Comparison of ENCODE assay signal across 10 cellular contexts in genomic region chr15:64773606-64774555, GRCh38. TPM values are rescaled to one million over a fixed set of nuclear protein-coding genes. Genes with fewer than 3 reads are reported as not detected.
DNase-seq lines count a peak whose midpoint lies in the region; ATAC-seq and TF ChIP-seq lines count a peak whose summit lies in the region.
"Had no signal": no experiment of that assay in that cellular context is flagged by ENCODE, and none has a peak within 500 bp of the region (broad histone marks: within the 10 kb centered on the region; RNA-seq: fewer than 3 reads in every experiment).

No MANE protein-coding gene starts in this region.

- no peaks in the 10 kb centered on the region for H3K79me2 ChIP-seq in PC-9 (ENCODE audit: low read depth)

- H3K4me1 ChIP-seq in lower lobe of right lung, result no peaks in the 10 kb centered on the region
- H3K4me1 ChIP-seq in thoracic aorta (ENCODE audit: control insufficient read depth in 1 of 2, low read depth in 2 of 2), result peaks cover 0 to 9% of the 10 kb centered on the region in 2 donors
- no peaks in the 10 kb centered on the region for H3K4me1 ChIP-seq in PC-9 (replicated peaks; ENCODE audit: insufficient read depth)

- intact Hi-C loops in lower lobe of right lung (cut with DNase I), result no loop called here
- intact Hi-C loops in PC-9 (cut with micrococcal nuclease; ENCODE audit: unreplicated experiment), result no loop called here

- H3K4me1 Mint-ChIP-seq in T-helper 2 cell treated with Interferon-gamma antibody and Interleukin-4, amounts not matched to agents 5 μg/mL and 100 μg/mL, for 36 hours (ENCODE audit: low read depth), result no peaks in the 10 kb centered on the region
- H3K4me1 Mint-ChIP-seq in chondrocyte (ENCODE audit: low read depth), result peaks cover 6% of the 10 kb centered on the region

- peaks cover 64% of the 10 kb centered on the region for H3K27me3 Mint-ChIP-seq in T-helper 2 cell treated with Interferon-gamma antibody and Interleukin-4, amounts not matched to agents 5 μg/mL and 100 μg/mL, for 36 hours (ENCODE audit: low read depth)
- no peaks in the 10 kb centered on the region for H3K27me3 Mint-ChIP-seq in chondrocyte (ENCODE audit: low read depth)

- H3K4me2 ChIP-seq in PC-9, result no peak overlapping the region

- H3F3A ChIP-seq in PC-9 (ENCODE audit: insufficient read depth, low read depth), result no peaks in the 10 kb centered on the region

- H3K27ac ChIP-seq in lower lobe of right lung (peak overlapping the region; percentile 36), thoracic aorta (no peak overlapping the region), PC-9 (no peak overlapping the region)

- no peak overlapping the region for H3K27ac Mint-ChIP-seq in T-helper 2 cell treated with Interferon-gamma antibody and Interleukin-4, amounts not matched to agents 5 μg/mL and 100 μg/mL, for 36 hours
- no peak overlapping the region for H3K27ac Mint-ChIP-seq in chondrocyte (ENCODE audit: unreplicated experiment)

- H3K27me3 ChIP-seq in lower lobe of right lung (ENCODE audit: low read depth) (peaks cover 14% of the 10 kb centered on the region), thoracic aorta (replicated peaks; ENCODE audit: insufficient read depth) (no peaks in the 10 kb centered on the region), PC-9 (ENCODE audit: insufficient read depth, low read depth) (peaks cover 5% of the 10 kb centered on the region; the same call in 1 of the 2 replicates)

- H3K36me3 ChIP-seq in lower lobe of right lung (no peaks in the 10 kb centered on the region), thoracic aorta (no peaks in the 10 kb centered on the region), PC-9 (ENCODE audit: low read depth) (no peaks in the 10 kb centered on the region)

- CTCF ChIA-PET in PC-9 (lab: Charles Lee), result no interaction called here

- BruUV-seq in PC-9 (replicated peaks; lab: Mats Ljungman, UMichigan), result no TSS peak

- no peak overlapping the region for H2AFZ ChIP-seq in PC-9

- POLR2A ChIA-PET in PC-9 (lab: Charles Lee; ENCODE audit: unreplicated experiment), result interaction anchor here (0.6 kb wide), 1 partner anchor 41 kb away, joined by 4 read pairs; no protein-coding TSS in a partner anchor

- TF ChIP-seq CTCF in chondrocyte (IDR thresholded peaks at IDR 0.05) (no peak), lower lobe of right lung (IDR thresholded peaks at IDR 0.05) (no peak), thoracic aorta (IDR thresholded peaks at IDR 0.05) (no peak), PC-9 (conservative IDR thresholded peaks at IDR 0.05) (no peak)

- no peaks in the 10 kb centered on the region for H3K9me3 Mint-ChIP-seq in T-helper 2 cell treated with Interferon-gamma antibody and Interleukin-4, amounts not matched to agents 5 μg/mL and 100 μg/mL, for 36 hours
- H3K9me3 Mint-ChIP-seq in chondrocyte (ENCODE audit: low read depth), result no peaks in the 10 kb centered on the region

- peak overlapping the region; percentile 58 for H3K4me3 ChIP-seq in lower lobe of right lung
- H3K4me3 ChIP-seq in thoracic aorta, result peak overlapping the region; percentile 81
- no peak overlapping the region for H3K4me3 ChIP-seq in PC-9

- H3K4me3 Mint-ChIP-seq in T-helper 2 cell treated with Interferon-gamma antibody and Interleukin-4, amounts not matched to agents 5 μg/mL and 100 μg/mL, for 36 hours, result peak overlapping the region; percentile 6
- H3K4me3 Mint-ChIP-seq in chondrocyte (ENCODE audit: unreplicated experiment), result peak overlapping the region; percentile 57

- H3K9me2 ChIP-seq in PC-9 (ENCODE audit: insufficient read depth), result no peaks in the 10 kb centered on the region

- ATAC-seq in lower lobe of right lung (no peak), thoracic aorta (ENCODE audit: insufficient number of reproducible peaks, low FRiP score, low read depth) (no peak)

- no peak for DNase-seq in T-helper 2 cell treated with Interferon-gamma antibody and Interleukin-4, amounts not matched to agents 5 μg/mL and 100 μg/mL, for 36 hours (ENCODE audit: low spot score)
- DNase-seq in T-helper 2 cell (no peak), chondrocyte (ENCODE audit: low spot score) (no peak), lower lobe of right lung (no peak), thoracic aorta (ENCODE audit: low spot score) (no peak), PC-9 (no peak), hypothalamus (lab: John Stamatoyannopoulos, UW) (no peak), NCI-H524 treated with DMSO at 0.1 percent for 48 hours (lab: John Stamatoyannopoulos, UW) (no peak)
- DNase-seq: 8988T; stimulated activated CD4-positive, alpha-beta T cell treated with anti-CD3 and anti-CD28 coated beads, Interleukin-1b, Interleukin-23, amount 100 ng/mL, for 48 hours had no signal

- no peaks in the 10 kb centered on the region for H3K36me3 Mint-ChIP-seq in T-helper 2 cell treated with Interferon-gamma antibody and Interleukin-4, amounts not matched to agents 5 μg/mL and 100 μg/mL, for 36 hours (ENCODE audit: low read depth)
- no peaks in the 10 kb centered on the region for H3K36me3 Mint-ChIP-seq in chondrocyte (ENCODE audit: low read depth)

- H4K20me1 ChIP-seq in PC-9 (ENCODE audit: insufficient read depth), result no peaks in the 10 kb centered on the region

- no peaks in the 10 kb centered on the region for H3K9me3 ChIP-seq in lower lobe of right lung
- H3K9me3 ChIP-seq in thoracic aorta, result no peaks in the 10 kb centered on the region
- no peaks in the 10 kb centered on the region for H3K9me3 ChIP-seq in PC-9 (ENCODE audit: insufficient read depth, low read depth)

RNA-seq across cellular contexts. Expression of gene RBPMS2, which starts 1.5 kb away (rescaled TPM):
- total RNA-seq in chondrocyte (1.8 to 6.0 TPM (median 4.7 TPM) in 3 replicates), lower lobe of right lung (4.0 TPM), thoracic aorta (1 to 10 TPM in 1 of 2 donors, not detected in 1; 4.4 TPM), PC-9 (2021) (4.1 and 5.3 TPM in 2 replicates)

RNA-seq across cellular contexts. Expression of gene PIF1, which starts 51.6 kb away (rescaled TPM):
- total RNA-seq in chondrocyte, result 1.8 to 6.1 TPM (median 5.9 TPM) in 3 replicates
- total RNA-seq in lower lobe of right lung, result 1.4 TPM
- 1 to 10 TPM; 1.1 to 9.0 TPM for total RNA-seq in thoracic aorta
- total RNA-seq in PC-9 (2021), result 54.8 and 67.6 TPM in 2 replicates
